Comparison of ENCODE assay signal across 26 cellular contexts in the genomic region with DNA sequence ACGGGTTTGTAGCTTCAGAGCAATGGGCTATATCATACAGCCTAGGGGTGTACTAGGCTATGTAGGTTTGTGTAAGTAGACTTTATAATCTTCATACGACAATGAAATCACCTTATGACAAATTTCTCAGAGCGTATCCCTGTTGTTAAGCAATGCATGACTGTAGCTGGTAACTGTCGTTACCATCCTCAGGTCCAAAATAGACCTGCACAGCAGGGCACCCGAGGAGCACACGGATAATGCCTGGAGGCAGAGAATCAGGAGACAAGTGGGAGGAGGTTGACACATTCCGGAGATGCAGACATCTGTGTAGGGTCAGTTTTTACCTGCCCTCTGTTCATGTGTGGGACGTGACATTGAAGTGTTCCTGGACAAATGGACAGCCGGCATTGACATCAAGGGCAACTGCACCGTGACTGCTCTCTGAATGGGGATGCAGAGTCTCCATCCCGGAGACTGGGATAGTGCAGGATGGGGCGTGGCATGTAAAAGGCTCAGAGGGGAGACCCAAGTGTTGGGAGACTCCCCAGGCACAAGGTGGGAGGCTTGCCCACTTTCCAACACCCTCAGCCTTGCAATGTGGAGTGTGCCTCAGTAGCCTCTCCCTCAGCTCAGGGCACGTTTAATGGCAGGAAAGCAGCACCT. TPM values are rescaled to one million over a fixed set of nuclear protein-coding genes. Genes with fewer than 3 reads are reported as not detected.
A peak's percentile ranks its signal among the peaks of the same experiment; 100 is the strongest.
DNase-seq lines count a peak whose midpoint lies in the region; ATAC-seq and TF ChIP-seq lines count a peak whose summit lies in the region.
"Had no signal": no experiment of that assay in that cellular context is flagged by ENCODE, and none has a peak within 500 bp of the region (broad histone marks: within the 10 kb centered on the region; RNA-seq: fewer than 3 reads in every experiment).

No MANE protein-coding gene starts in this region.

- H3K27ac ChIP-seq in gastrocnemius medialis = peak overlapping the region; percentile 76 to 91 (median 82)
- H3K27ac ChIP-seq: 22Rv1, HL-60, SJCRH30 had no signal

- peak; percentile 30 for DNase-seq in activated CD8-positive, alpha-beta memory T cell treated with anti-CD3 and anti-CD28 coated beads for 24 hours
- DNase-seq in activated CD8-positive, alpha-beta memory T cell treated with anti-CD3 and anti-CD28 coated beads, Interleukin-2, amount 50 U/mL, for 48 hours = no peak
- DNase-seq in NCI-H69 (lab: John Stamatoyannopoulos, UW) (peak; percentile 23), kidney tubule cell (ENCODE audit: low spot score) (peak; percentile 28), gastrocnemius medialis (no peak), KG1 (lab: John Stamatoyannopoulos, UW) (no peak), NOMO-1 treated with DMSO at 0.1 percent for 48 hours (lab: John Stamatoyannopoulos, UW; ENCODE audit: unreplicated experiment) (no peak)
- DNase-seq: AML-193, C1 segment of cervical spinal cord, Calu3, DMS153, GDM1, KBM-7, NCI-H1092, NCI-H1436, NCI-H187 treated with DMSO at 0.1 percent for 48 hours, NCI-H748 treated with DMSO at 0.1 percent for 48 hours, SJCRH30 had no signal

- in situ Hi-C loops in gastrocnemius medialis (cut with MboI; ENCODE audit: low sequenced_read_pairs in 4 of 4) = loop anchor here (10.0 to 25.0 kb wide), 3 partner anchors 109 to 416 kb away; a partner anchor contains a TSS

- H3K4me3 ChIP-seq in gastrocnemius medialis = no peak overlapping the region
- H3K4me3 ChIP-seq: SJCRH30 had no signal

- H3K4me1 ChIP-seq in gastrocnemius medialis = peaks cover 22 to 28% of the 10 kb centered on the region in 2 donors
- H3K4me1 ChIP-seq: SJCRH30 had no signal

- TF ChIP-seq POLR2A in gastrocnemius medialis (IDR thresholded peaks at IDR 0.05) = peak; percentile 47 to 78

- intact Hi-C loops in gastrocnemius medialis (cut with DNase I; ENCODE audit: low total_unique reads) = loop anchor here (1.0 kb wide), 2 partner anchors 36 to 110 kb away; no protein-coding TSS in a partner anchor

- TF ChIP-seq CTCF in gastrocnemius medialis (IDR thresholded peaks at IDR 0.05 in 4 of 5, conservative IDR thresholded peaks at IDR 0.05 in 1 of 5) = no peak

- no peaks in the 10 kb centered on the region for H3K9me3 ChIP-seq in gastrocnemius medialis
- H3K9me3 ChIP-seq: SJCRH30 had no signal

- ATAC-seq in gastrocnemius medialis (peak; percentile 1 to 50), HG03439 (IDR thresholded peaks at IDR 0.05; ENCODE audit: unreplicated experiment) (no peak)
- ATAC-seq: CD8-positive, alpha-beta T cell; HepG2 had no signal

- H3K36me3 ChIP-seq in gastrocnemius medialis = no peaks in the 10 kb centered on the region
- H3K36me3 ChIP-seq: SJCRH30 had no signal

- H3K27me3 ChIP-seq in gastrocnemius medialis = no peaks in the 10 kb centered on the region

RNA-seq across cellular contexts. Expression of a gene that starts 45.9 kb away (rescaled TPM):
- 1 to 10 TPM; 2.9 to 7.1 (median 3.5) TPM for total RNA-seq in gastrocnemius medialis
- total RNA-seq: Calu3; CD8-positive, alpha-beta T cell; Daoy; HepG2; HT-29; NCI-H460; SJCRH30 had no signal

RNA-seq across cellular contexts. Expression of a gene that starts 51.4 kb away (rescaled TPM):
- total RNA-seq in gastrocnemius medialis = 100 to 1,000 TPM; 200 to 308 (median 266) TPM
- total RNA-seq: HT-29 had no signal

Comparison
In these comparisons a context has a peak if more than half of its experiments do, and no peak if none do; other contexts are left out.
1. DNase-seq: peak in activated CD8-positive, alpha-beta memory T cell treated with anti-CD3 and anti-CD28 coated beads for 24 hours (single experiment), NCI-H69 (single experiment) and kidney tubule cell (single experiment); none in activated CD8-positive, alpha-beta memory T cell treated with anti-CD3 and anti-CD28 coated beads, Interleukin-2, amount 50 U/mL, for 48 hours (single experiment), gastrocnemius medialis (0 of 2), KG1 (single experiment) and NOMO-1 treated with DMSO at 0.1 percent for 48 hours (single experiment).